ENCODE assay signal across 9 cellular contexts in the genomic region with DNA sequence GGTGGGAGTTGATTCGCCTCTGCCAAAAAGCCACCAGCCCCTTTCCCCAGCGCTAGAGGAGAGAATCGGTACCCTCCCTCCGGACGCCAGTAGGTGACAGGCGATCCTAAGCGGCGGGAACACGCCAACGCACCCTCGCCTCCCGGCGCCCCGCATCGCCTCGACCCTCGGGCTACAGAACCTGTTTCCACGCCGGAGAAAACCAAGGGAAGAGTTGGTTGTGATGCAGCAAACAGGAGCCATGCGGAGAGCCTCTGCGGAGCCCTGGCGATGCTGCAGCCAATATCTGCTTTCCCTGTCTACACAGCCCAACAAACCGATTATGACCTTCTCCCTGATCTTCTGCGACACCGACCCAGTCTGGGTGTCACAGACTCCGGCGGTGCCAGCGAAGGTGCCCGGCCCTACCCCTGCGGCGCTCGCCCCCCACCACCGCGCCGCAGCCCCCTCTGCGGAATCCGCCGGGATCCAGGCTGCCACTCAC. TPM values are rescaled to one million over a fixed set of nuclear protein-coding genes. Genes with fewer than 3 reads are reported as not detected.
DNase-seq lines count a peak whose midpoint lies in the region; ATAC-seq and TF ChIP-seq lines count a peak whose summit lies in the region.
"Had no signal": no experiment of that assay in that cellular context is flagged by ENCODE, and none has a peak within 500 bp of the region (broad histone marks: within the 10 kb centered on the region; RNA-seq: fewer than 3 reads in every experiment).

No MANE protein-coding gene starts in this region.

- in situ Hi-C loops in HAP-1 (cut with MboI; ENCODE audit: low sequenced_read_pairs), result loop anchor here (25.0 kb wide), 1 partner anchor 698 kb away; no protein-coding TSS in a partner anchor
- in situ Hi-C loops in gastrocnemius medialis (cut with MboI; ENCODE audit: low sequenced_read_pairs in 4 of 4), result loop anchor here in 1 of 4 donors (25.0 kb wide), 1 partner anchor 102 kb away; no protein-coding TSS in a partner anchor

- no peak for TF ChIP-seq POLR2A in gastrocnemius medialis (IDR thresholded peaks at IDR 0.05)

- peak in 3 of 5 experiments; percentile 26 to 68 (median 46) for TF ChIP-seq CTCF in gastrocnemius medialis (IDR thresholded peaks at IDR 0.05 in 4 of 5, conservative IDR thresholded peaks at IDR 0.05 in 1 of 5)

- H3K9me3 ChIP-seq in HAP-1 (no peaks in the 10 kb centered on the region), iPS-18a (ENCODE audit: control insufficient read depth, low read depth, low read length) (no peaks in the 10 kb centered on the region), gastrocnemius medialis (no peaks in the 10 kb centered on the region)

- H3K27me3 ChIP-seq in HAP-1 (ENCODE audit: low read depth) (no peaks in the 10 kb centered on the region), iPS-18a (ENCODE audit: control insufficient read depth, insufficient read depth, low read length) (peaks cover 56% of the 10 kb centered on the region), gastrocnemius medialis (no peaks in the 10 kb centered on the region)

- DNase-seq in NCI-H2227 (lab: John Stamatoyannopoulos, UW; ENCODE audit: unreplicated experiment) (peak; percentile 11), NCI-H2227 treated with DMSO at 0.1 percent for 48 hours (lab: John Stamatoyannopoulos, UW) (no peak), HAP-1 (ENCODE audit: low spot score in 2 of 2) (peak; percentile 65 to 82), NCI-H1105 treated with DMSO at 0.1 percent for 48 hours (lab: John Stamatoyannopoulos, UW) (peak; percentile 60), gastrocnemius medialis (peak in 1 of 2 donors; percentile 16)
- DNase-seq: DND-41 had no signal

- H3K4me3 ChIP-seq in HAP-1, result peak overlapping the region; percentile 74
- H3K4me3 ChIP-seq in iPS-18a (ENCODE audit: low read length), result peak overlapping the region; percentile 77
- peak overlapping the region; percentile 66 to 93 (median 70) for H3K4me3 ChIP-seq in gastrocnemius medialis

- ATAC-seq in gastrocnemius medialis, result peak; percentile 34 to 37
- ATAC-seq in GM18873 (IDR thresholded peaks at IDR 0.05; ENCODE audit: low FRiP score, unreplicated experiment), result no peak

- intact Hi-C loops in gastrocnemius medialis (cut with DNase I; ENCODE audit: low total_unique reads), result loop anchor here (5.0 kb wide), 1 partner anchor 748 kb away; no protein-coding TSS in a partner anchor

- H3K4me1 ChIP-seq in HAP-1 (peaks cover 40% of the 10 kb centered on the region), iPS-18a (ENCODE audit: control insufficient read depth, low read depth, low read length) (peaks cover 10% of the 10 kb centered on the region), gastrocnemius medialis (peaks cover 30 to 34% of the 10 kb centered on the region in 2 donors)

- H3K36me3 ChIP-seq in HAP-1 (replicated peaks), result no peaks in the 10 kb centered on the region
- H3K36me3 ChIP-seq in iPS-18a (ENCODE audit: control insufficient read depth, low read depth, low read length), result no peaks in the 10 kb centered on the region
- no peaks in the 10 kb centered on the region for H3K36me3 ChIP-seq in gastrocnemius medialis

- H3K9ac ChIP-seq in iPS-18a (ENCODE audit: low read length), result no peak overlapping the region

- peak overlapping the region; percentile 76 for H3K27ac ChIP-seq in angular gyrus (ENCODE audit: low read depth, low read length)
- H3K27ac ChIP-seq in iPS-18a (ENCODE audit: low read length), result no peak overlapping the region
- peak overlapping the region; percentile 0 to 62 (median 50) for H3K27ac ChIP-seq in gastrocnemius medialis

RNA-seq across cellular contexts. Expression of a gene that starts 0.5 kb away (rescaled TPM):
- 1 to 10 TPM in 3 of 4 donors, under 1 TPM in 1; 0.87 to 9.2 (median 3.6) TPM for total RNA-seq in gastrocnemius medialis
